In genomic region chr18:45112682-45113081, GRCh38 we compare ENCODE assay signal across 29 cellular contexts.
"Had no signal": no experiment of that assay in that cellular context is flagged by ENCODE, and none has a peak within 500 bp of the region (broad histone marks: within the 10 kb centered on the region; RNA-seq: fewer than 3 reads in every experiment).

No MANE protein-coding gene starts in this region.

- H3K27ac ChIP-seq: stomach, suprapubic skin, testis, thoracic aorta, thyroid gland, tibial artery, tibial nerve, transverse colon, upper lobe of left lung, upper lobe of right lung, uterus, vagina had no signal

- H3K36me3 Mint-ChIP-seq: stimulated activated effector memory CD8-positive, alpha-beta T cell treated with anti-CD3 and anti-CD28 coated beads, Interleukin-12 subunit alpha, Interleukin-12 subunit beta, amount 100 ng/mL, for 72 hours; stimulated activated memory B cell treated with anti-CD40 and anti-IgM and Interleukin-4, amounts not matched to agents 10 μg/mL and 1 μg/mL and 100 μg/mL, for 72 hours; stimulated activated naive B cell treated with anti-CD40 and anti-IgM and Interleukin-4, amounts not matched to agents 10 μg/mL and 1 μg/mL and 100 μg/mL, for 72 hours; type B pancreatic cell had no signal

- H3K27ac Mint-ChIP-seq: stimulated activated effector memory CD8-positive, alpha-beta T cell treated with anti-CD3 and anti-CD28 coated beads, Interleukin-12 subunit alpha, Interleukin-12 subunit beta, amount 100 ng/mL, for 72 hours; stimulated activated memory B cell treated with anti-CD40 and anti-IgM and Interleukin-4, amounts not matched to agents 10 μg/mL and 1 μg/mL and 100 μg/mL, for 72 hours; stimulated activated naive B cell treated with anti-CD40 and anti-IgM and Interleukin-4, amounts not matched to agents 10 μg/mL and 1 μg/mL and 100 μg/mL, for 72 hours; stimulated activated naive CD8-positive, alpha-beta T cell treated with anti-CD3 and anti-CD28 coated beads, Interleukin-15, amount 100 ng/mL, for 72 hours; stimulated activated naive CD8-positive, alpha-beta T cell treated with anti-CD3 and anti-CD28 coated beads, Interleukin-15, Interleukin-2, amounts not matched to agents 100 ng/mL and 50 ng/mL, for 24 hours; type B pancreatic cell had no signal

- H3K4me1 ChIP-seq: stomach, tibial artery, transverse colon, upper lobe of left lung, upper lobe of right lung, uterus had no signal

- H3K4me1 Mint-ChIP-seq: stimulated activated effector memory CD8-positive, alpha-beta T cell treated with anti-CD3 and anti-CD28 coated beads, Interleukin-12 subunit alpha, Interleukin-12 subunit beta, amount 100 ng/mL, for 72 hours; stimulated activated naive CD8-positive, alpha-beta T cell treated with anti-CD3 and anti-CD28 coated beads, Interleukin-15, amount 100 ng/mL, for 72 hours had no signal

- DNase-seq: stimulated activated CD4-positive, alpha-beta T cell treated with anti-CD3 and anti-CD28 coated beads, Interleukin-2, amount 100 ng/mL, for 48 hours; stimulated activated CD4-positive, alpha-beta T cell treated with anti-CD3 and anti-CD28 coated beads, Interleukin-4, amount 100 ng/mL, for 1 hour; stimulated activated CD4-positive, alpha-beta T cell treated with anti-CD3 and anti-CD28 coated beads, Interleukin-4, amount 100 ng/mL, for 24 hours; stimulated activated CD4-positive, alpha-beta T cell treated with anti-CD3 and anti-CD28 coated beads, Interleukin-4, amount 100 ng/mL, for 4 hours; stimulated activated CD8-positive, alpha-beta memory T cell treated with anti-CD3 and anti-CD28 coated beads, Interleukin-4, amount 100 ng/mL, for 48 hours; stimulated activated naive B cell treated with anti-CD40 and anti-IgM and Interleukin-4, amounts not matched to agents 10 μg/mL and 1 μg/mL and 100 μg/mL, for 72 hours; stimulated activated naive CD4-positive, alpha-beta T cell; stimulated activated naive CD4-positive, alpha-beta T cell treated with Interleukin-2 at 50 U/mL for 16 hours; stimulated activated naive CD8-positive, alpha-beta T cell treated with anti-CD3 and anti-CD28 coated beads, Interleukin-15, amount 100 ng/mL, for 72 hours; stimulated activated naive CD8-positive, alpha-beta T cell treated with anti-CD3 and anti-CD28 coated beads, Interleukin-15, Interleukin-2, amounts not matched to agents 100 U/mL and 50 U/mL, for 24 hours; stomach; substantia nigra; testis; thyroid gland; tibial artery; transverse colon; trophoblast cell; upper lobe of left lung; upper lobe of right lung; uterus had no signal

- H3K4me3 ChIP-seq: stomach, suprapubic skin, testis, thoracic aorta, thyroid gland, tibial artery, tibial nerve, transverse colon, upper lobe of left lung, upper lobe of right lung, uterus, vagina had no signal

- FAIRE-seq: urothelium cell line had no signal

- ATAC-seq: stimulated activated effector memory CD8-positive, alpha-beta T cell treated with anti-CD3 and anti-CD28 coated beads, Interleukin-12 subunit alpha, Interleukin-12 subunit beta, amount 100 ng/mL, for 72 hours; stimulated activated memory B cell treated with anti-CD40 and anti-IgM and Interleukin-4, amounts not matched to agents 10 μg/mL and 1 μg/mL and 100 μg/mL, for 72 hours; stimulated activated naive B cell treated with anti-CD40 and anti-IgM and Interleukin-4, amounts not matched to agents 10 μg/mL and 1 μg/mL and 100 μg/mL, for 72 hours; stimulated activated naive CD8-positive, alpha-beta T cell treated with anti-CD3 and anti-CD28 coated beads, Interleukin-15, amount 100 ng/mL, for 72 hours; stimulated activated naive CD8-positive, alpha-beta T cell treated with anti-CD3 and anti-CD28 coated beads, Interleukin-15, Interleukin-2, amounts not matched to agents 100 U/mL and 50 U/mL, for 24 hours; upper lobe of right lung had no signal

- H3K27me3 Mint-ChIP-seq: stimulated activated memory B cell treated with anti-CD40 and anti-IgM and Interleukin-4, amounts not matched to agents 10 μg/mL and 1 μg/mL and 100 μg/mL, for 72 hours; stimulated activated naive B cell treated with anti-CD40 and anti-IgM and Interleukin-4, amounts not matched to agents 10 μg/mL and 1 μg/mL and 100 μg/mL, for 72 hours; stimulated activated naive CD8-positive, alpha-beta T cell treated with anti-CD3 and anti-CD28 coated beads, Interleukin-15, amount 100 ng/mL, for 72 hours; stimulated activated naive CD8-positive, alpha-beta T cell treated with anti-CD3 and anti-CD28 coated beads, Interleukin-15, Interleukin-2, amounts not matched to agents 100 ng/mL and 50 ng/mL, for 24 hours had no signal

- H3K9me3 Mint-ChIP-seq: stimulated activated effector memory CD8-positive, alpha-beta T cell treated with anti-CD3 and anti-CD28 coated beads, Interleukin-12 subunit alpha, Interleukin-12 subunit beta, amount 100 ng/mL, for 72 hours; stimulated activated naive B cell treated with anti-CD40 and anti-IgM and Interleukin-4, amounts not matched to agents 10 μg/mL and 1 μg/mL and 100 μg/mL, for 72 hours; stimulated activated naive CD8-positive, alpha-beta T cell treated with anti-CD3 and anti-CD28 coated beads, Interleukin-15, amount 100 ng/mL, for 72 hours; stimulated activated naive CD8-positive, alpha-beta T cell treated with anti-CD3 and anti-CD28 coated beads, Interleukin-15, Interleukin-2, amounts not matched to agents 100 ng/mL and 50 ng/mL, for 24 hours had no signal

- H3K4me3 Mint-ChIP-seq: stimulated activated effector memory CD8-positive, alpha-beta T cell treated with anti-CD3 and anti-CD28 coated beads, Interleukin-12 subunit alpha, Interleukin-12 subunit beta, amount 100 ng/mL, for 72 hours; stimulated activated memory B cell treated with anti-CD40 and anti-IgM and Interleukin-4, amounts not matched to agents 10 μg/mL and 1 μg/mL and 100 μg/mL, for 72 hours; stimulated activated naive B cell treated with anti-CD40 and anti-IgM and Interleukin-4, amounts not matched to agents 10 μg/mL and 1 μg/mL and 100 μg/mL, for 72 hours; stimulated activated naive CD8-positive, alpha-beta T cell treated with anti-CD3 and anti-CD28 coated beads, Interleukin-15, amount 100 ng/mL, for 72 hours; stimulated activated naive CD8-positive, alpha-beta T cell treated with anti-CD3 and anti-CD28 coated beads, Interleukin-15, Interleukin-2, amounts not matched to agents 100 ng/mL and 50 ng/mL, for 24 hours; type B pancreatic cell had no signal

- H3K9me3 ChIP-seq: stomach, suprapubic skin, testis, thoracic aorta, thyroid gland, tibial artery, transverse colon, upper lobe of left lung, upper lobe of right lung, uterus, vagina had no signal

- H3K27me3 ChIP-seq: stomach, suprapubic skin, testis, thyroid gland, tibial artery, tibial nerve, transverse colon, upper lobe of left lung, upper lobe of right lung, uterus, vagina had no signal

- H3K36me3 ChIP-seq: stomach, suprapubic skin, thoracic aorta, thyroid gland, tibial artery, tibial nerve, transverse colon, upper lobe of left lung, upper lobe of right lung, uterus, vagina had no signal
